Comparison of ENCODE assay signal across 20 cellular contexts in the genomic region with DNA sequence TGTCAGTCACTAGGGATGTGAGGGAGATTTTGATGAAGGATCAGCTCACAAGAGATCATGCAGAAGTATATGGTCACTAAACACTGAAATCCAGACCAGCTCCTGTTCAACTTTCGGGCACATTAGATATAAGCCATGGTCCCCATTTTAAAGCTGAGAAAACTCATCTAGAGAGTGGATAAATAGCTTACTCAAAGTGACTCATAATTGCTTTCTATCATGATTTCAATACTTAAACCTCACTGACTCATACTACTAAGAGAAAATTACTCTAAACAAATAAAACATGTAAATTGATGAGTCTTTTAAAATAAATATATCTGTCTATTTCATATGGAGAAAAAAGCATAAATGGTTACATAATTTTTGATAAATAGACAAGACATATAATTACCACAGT.
A peak's percentile ranks its signal among the peaks of the same experiment; 100 is the strongest.
DNase-seq lines count a peak whose midpoint lies in the region; ATAC-seq and TF ChIP-seq lines count a peak whose summit lies in the region.
"Had no signal": no experiment of that assay in that cellular context is flagged by ENCODE, and none has a peak within 500 bp of the region (broad histone marks: within the 10 kb centered on the region; RNA-seq: fewer than 3 reads in every experiment).

No MANE protein-coding gene starts in this region.

- H3K27ac ChIP-seq in SJCRH30 (peak overlapping the region; percentile 36), upper lobe of left lung (no peak overlapping the region), WERI-Rb-1 (no peak overlapping the region)
- no peak overlapping the region for H3K27ac ChIP-seq in CD4-positive, alpha-beta memory T cell (ENCODE audit: low read depth, low read length)
- H3K27ac ChIP-seq: BLaER1, PC-9 had no signal

- no peak for TF ChIP-seq POLR2A in upper lobe of left lung (IDR thresholded peaks at IDR 0.05)

- CTCF ChIA-PET in CD4-positive, alpha-beta memory T cell (lab: Charles Lee; ENCODE audit: partially characterized antibody), result no interaction called here

- POLR2A ChIA-PET in CD4-positive, alpha-beta memory T cell (lab: Charles Lee; ENCODE audit: partially characterized antibody), result no interaction called here

- TF ChIP-seq CTCF in upper lobe of left lung (IDR thresholded peaks at IDR 0.05) (no peak), WERI-Rb-1 (IDR thresholded peaks at IDR 0.05; ENCODE audit: low read depth, low read length) (no peak)

- H3K27ac Mint-ChIP-seq in CD4-positive, alpha-beta memory T cell, result no peak overlapping the region
- H3K27ac Mint-ChIP-seq: HFFc6 had no signal

- no peak overlapping the region for H3K4me3 ChIP-seq in SJCRH30
- no peak overlapping the region for H3K4me3 ChIP-seq in upper lobe of left lung
- no peak overlapping the region for H3K4me3 ChIP-seq in WERI-Rb-1 (ENCODE audit: low read depth, low read length)
- H3K4me3 ChIP-seq in CD4-positive, alpha-beta memory T cell (ENCODE audit: low read length in 2 of 2), result no peak overlapping the region
- H3K4me3 ChIP-seq: BLaER1, PC-9 had no signal

- DNase-seq in A172 (ENCODE audit: low spot score) (peak; percentile 10), LHCN-M2 (ENCODE audit: low read depth) (peak; percentile 49), SJCRH30 (peak in 1 of 2 experiments; percentile 19), kidney tubule cell (ENCODE audit: low spot score) (peak; percentile 5), upper lobe of left lung (no peak), cortex of kidney (lab: John Stamatoyannopoulos, UW) (no peak), WERI-Rb-1 (no peak)
- no peak for DNase-seq in CD4-positive, alpha-beta memory T cell
- DNase-seq: 8988T, HFFc6, IMR-90, Karpas-422, NCI-H1105 treated with DMSO at 0.1 percent for 48 hours, NCI-H187, NCI-H226, NCI-H526, PC-9, SHP77 had no signal

- H3K4me1 Mint-ChIP-seq in CD4-positive, alpha-beta memory T cell, result no peaks in the 10 kb centered on the region

- H3K36me3 Mint-ChIP-seq in CD4-positive, alpha-beta memory T cell, result no peaks in the 10 kb centered on the region

- no peaks in the 10 kb centered on the region for H3K27me3 Mint-ChIP-seq in CD4-positive, alpha-beta memory T cell

- peaks cover 0 to 13% (median 2%) of the 10 kb centered on the region in 8 donors for H3K9me3 Mint-ChIP-seq in CD4-positive, alpha-beta memory T cell

- 75 to 79% methylated on average over 1 of the region's 1 CpG for WGBS in upper lobe of left lung, 2 donors

- H3K9me3 ChIP-seq in SJCRH30 (replicated peaks), result no peaks in the 10 kb centered on the region; the same call in 1 of the 2 replicates
- no peaks in the 10 kb centered on the region for H3K9me3 ChIP-seq in upper lobe of left lung
- no peaks in the 10 kb centered on the region for H3K9me3 ChIP-seq in WERI-Rb-1 (ENCODE audit: severe bottlenecking)
- H3K9me3 ChIP-seq in CD4-positive, alpha-beta memory T cell (ENCODE audit: control insufficient read depth in 1 of 2, low read length in 2 of 2), result no peaks in the 10 kb centered on the region
- H3K9me3 ChIP-seq: BLaER1 had no signal

- H3K27me3 ChIP-seq in SJCRH30 (no peaks in the 10 kb centered on the region), upper lobe of left lung (no peaks in the 10 kb centered on the region), WERI-Rb-1 (ENCODE audit: insufficient read depth, low read depth, severe bottlenecking) (no peaks in the 10 kb centered on the region)
- H3K27me3 ChIP-seq in CD4-positive, alpha-beta memory T cell (ENCODE audit: insufficient read depth, low read length), result no peaks in the 10 kb centered on the region
- H3K27me3 ChIP-seq: BLaER1 had no signal

- TF ChIP-seq EP300 in upper lobe of left lung (IDR thresholded peaks at IDR 0.05), result no peak

- H3K36me3 ChIP-seq in SJCRH30 (no peaks in the 10 kb centered on the region), upper lobe of left lung (no peaks in the 10 kb centered on the region), WERI-Rb-1 (no peaks in the 10 kb centered on the region)
- no peaks in the 10 kb centered on the region for H3K36me3 ChIP-seq in CD4-positive, alpha-beta memory T cell (ENCODE audit: insufficient read depth, low read length)
- H3K36me3 ChIP-seq: BLaER1 had no signal

- ATAC-seq in upper lobe of left lung (ENCODE audit: low FRiP score in 2 of 2), result no peak
- ATAC-seq: SK-N-SH treated with all-trans-retinoic acid at 6 μM for 48 hours had no signal

- H3K4me3 Mint-ChIP-seq in CD4-positive, alpha-beta memory T cell, result no peak overlapping the region
- H3K4me3 Mint-ChIP-seq: HFFc6 had no signal

- peaks cover 25% of the 10 kb centered on the region for H3K4me1 ChIP-seq in SJCRH30
- no peaks in the 10 kb centered on the region for H3K4me1 ChIP-seq in upper lobe of left lung
- no peaks in the 10 kb centered on the region for H3K4me1 ChIP-seq in CD4-positive, alpha-beta memory T cell (ENCODE audit: insufficient read depth, low read length)
- H3K4me1 ChIP-seq: BLaER1 had no signal

- intact Hi-C loops in CD4-positive, alpha-beta memory T cell (cut with micrococcal nuclease), result no loop called here

Comparison
In these comparisons a context has a peak if more than half of its experiments do, and no peak if none do; other contexts are left out.
1. DNase-seq: peak in A172 (single experiment), LHCN-M2 (single experiment) and kidney tubule cell (single experiment); none in upper lobe of left lung (0 of 2), cortex of kidney (single experiment), WERI-Rb-1 (single experiment) and CD4-positive, alpha-beta memory T cell (0 of 5).